18 cellular contexts compared by ENCODE assay signal in genomic region chr9:134880484-134881312, GRCh38. TPM values are rescaled to one million over a fixed set of nuclear protein-coding genes. Genes with fewer than 3 reads are reported as not detected.
A peak's percentile ranks its signal among the peaks of the same experiment; 100 is the strongest.
DNase-seq lines count a peak whose midpoint lies in the region; ATAC-seq and TF ChIP-seq lines count a peak whose summit lies in the region.
"Had no signal": no experiment of that assay in that cellular context is flagged by ENCODE, and none has a peak within 500 bp of the region (broad histone marks: within the 10 kb centered on the region; RNA-seq: fewer than 3 reads in every experiment).

Gene FCN2 (plus strand): TSS chr9:134880810. CDS start chr9:134880822, 12 bp downstream.

- no peak within 1 kb of the TSS for H3K9ac ChIP-seq in neuronal stem cell (ENCODE audit: low read depth, low read length, poor library complexity)
- H3K9ac ChIP-seq: KMS-11 had no signal

- no peaks in the 10 kb centered on the region for H3K4me1 Mint-ChIP-seq in activated CD8-positive, alpha-beta T cell treated with anti-CD3 and anti-CD28 coated beads, Interleukin-2, amount 10 ng/mL, durations not matched to agents 7 days and 5 days (ENCODE audit: low read depth)
- H3K4me1 Mint-ChIP-seq in activated CD8-positive, alpha-beta T cell treated with anti-CD3 and anti-CD28 coated beads for 36 hours (ENCODE audit: low read depth): no peaks in the 10 kb centered on the region
- H3K4me1 Mint-ChIP-seq in T-helper 17 cell: no peaks in the 10 kb centered on the region

- H3K36me3 ChIP-seq in esophagus muscularis mucosa: no peaks in the 10 kb centered on the region
- H3K36me3 ChIP-seq in neuronal stem cell (replicated peaks in 1 of 2; ENCODE audit: control insufficient read depth in 2 of 2, insufficient read depth in 2 of 2, low read length in 2 of 2): no peaks in the 10 kb centered on the region

- no peak within 1 kb of the TSS for H2BK120ac ChIP-seq in neuronal stem cell (ENCODE audit: low read depth, low read length)

- H3K27me3 ChIP-seq in esophagus muscularis mucosa (peaks cover 0 to 19% (median 0%) of the 10 kb centered on the region in 4 donors), neuronal stem cell (ENCODE audit: control insufficient read depth in 3 of 3, insufficient read depth in 3 of 3, low read depth in 1 of 3, low read length in 3 of 3) (no peaks in the 10 kb centered on the region)

- H3K23ac ChIP-seq in neuronal stem cell (ENCODE audit: low read depth, low read length, poor library complexity): no peak within 1 kb of the TSS

- TF ChIP-seq EP300 in esophagus muscularis mucosa (IDR thresholded peaks at IDR 0.05): no peak

- ATAC-seq in activated CD8-positive, alpha-beta T cell treated with anti-CD3 and anti-CD28 coated beads, Interleukin-2, amount 10 ng/mL, durations not matched to agents 7 days and 5 days: no peak
- ATAC-seq in activated CD8-positive, alpha-beta T cell treated with anti-CD3 and anti-CD28 coated beads for 36 hours: no peak
- no peak for ATAC-seq in T-helper 17 cell
- ATAC-seq: A549 had no signal

- H3K79me1 ChIP-seq in neuronal stem cell (ENCODE audit: low read depth, low read length): no peaks in the 10 kb centered on the region

- H3K27me3 Mint-ChIP-seq in activated CD8-positive, alpha-beta T cell treated with anti-CD3 and anti-CD28 coated beads, Interleukin-2, amount 10 ng/mL, durations not matched to agents 7 days and 5 days (ENCODE audit: low read depth): peaks cover 2% of the 10 kb centered on the region
- peaks cover 2% of the 10 kb centered on the region for H3K27me3 Mint-ChIP-seq in activated CD8-positive, alpha-beta T cell treated with anti-CD3 and anti-CD28 coated beads for 36 hours
- H3K27me3 Mint-ChIP-seq in T-helper 17 cell: peaks cover 33% of the 10 kb centered on the region

- no peaks in the 10 kb centered on the region for H3K4me1 ChIP-seq in esophagus muscularis mucosa
- no peaks in the 10 kb centered on the region for H3K4me1 ChIP-seq in neuronal stem cell (ENCODE audit: control insufficient read depth in 2 of 2, insufficient read depth in 1 of 2, low read depth in 1 of 2, low read length in 2 of 2)
- H3K4me1 ChIP-seq: A549 had no signal

- no peak for TF ChIP-seq POLR2A in esophagus muscularis mucosa (IDR thresholded peaks at IDR 0.05; ENCODE audit: low read depth)

- H2AK5ac ChIP-seq in neuronal stem cell (ENCODE audit: low read depth, low read length): no peak within 1 kb of the TSS

- peak within 1 kb of the TSS; percentile 2 for H3K18ac ChIP-seq in neuronal stem cell (ENCODE audit: low read length)

- H3K27ac ChIP-seq in esophagus muscularis mucosa (replicated peaks in 1 of 4) (no peak within 1 kb of the TSS), neuronal stem cell (replicated peaks; ENCODE audit: low read length) (no peak within 1 kb of the TSS)
- H3K27ac ChIP-seq: A549, KMS-11 had no signal

- H3K27ac Mint-ChIP-seq in activated CD8-positive, alpha-beta T cell treated with anti-CD3 and anti-CD28 coated beads, Interleukin-2, amount 10 ng/mL, durations not matched to agents 7 days and 5 days: no peak within 1 kb of the TSS
- H3K27ac Mint-ChIP-seq in activated CD8-positive, alpha-beta T cell treated with anti-CD3 and anti-CD28 coated beads for 36 hours: no peak within 1 kb of the TSS
- H3K27ac Mint-ChIP-seq in T-helper 17 cell: no peak within 1 kb of the TSS

- H2BK15ac ChIP-seq in neuronal stem cell (ENCODE audit: low read length): no peak within 1 kb of the TSS

- no peak within 1 kb of the TSS for H3K4me3 Mint-ChIP-seq in activated CD8-positive, alpha-beta T cell treated with anti-CD3 and anti-CD28 coated beads, Interleukin-2, amount 10 ng/mL, durations not matched to agents 7 days and 5 days
- H3K4me3 Mint-ChIP-seq in activated CD8-positive, alpha-beta T cell treated with anti-CD3 and anti-CD28 coated beads for 36 hours: no peak within 1 kb of the TSS
- no peak within 1 kb of the TSS for H3K4me3 Mint-ChIP-seq in T-helper 17 cell

- no peak within 1 kb of the TSS for H2AFZ ChIP-seq in neuronal stem cell (ENCODE audit: low read length)

- no peak within 1 kb of the TSS for H3K14ac ChIP-seq in neuronal stem cell (ENCODE audit: low read length)

- no peak within 1 kb of the TSS for H4K91ac ChIP-seq in neuronal stem cell (ENCODE audit: low read depth, low read length, poor library complexity)

- no peak within 1 kb of the TSS for H2BK5ac ChIP-seq in neuronal stem cell (ENCODE audit: low read length)

- no peak for TF ChIP-seq CTCF in activated CD8-positive, alpha-beta T cell treated with anti-CD3 and anti-CD28 coated beads for 36 hours (IDR thresholded peaks at IDR 0.05)
- no peak for TF ChIP-seq CTCF in esophagus muscularis mucosa (IDR thresholded peaks at IDR 0.05)

- intact Hi-C loops in activated CD8-positive, alpha-beta T cell treated with anti-CD3 and anti-CD28 coated beads for 36 hours (cut with micrococcal nuclease): no loop called here
- intact Hi-C loops in esophagus muscularis mucosa (cut with DNase I): no loop called here

- POLR2A ChIA-PET in activated CD8-positive, alpha-beta T cell treated with anti-CD3 and anti-CD28 coated beads, Interleukin-2, amount 10 ng/mL, durations not matched to agents 7 days and 5 days (lab: Charles Lee): no interaction called here
- POLR2A ChIA-PET in activated CD8-positive, alpha-beta T cell treated with anti-CD3 and anti-CD28 coated beads for 36 hours (lab: Charles Lee): no interaction called here

- H3K9me3 ChIP-seq in esophagus muscularis mucosa (no peaks in the 10 kb centered on the region), neuronal stem cell (replicated peaks in 1 of 2; ENCODE audit: control insufficient read depth in 2 of 2, insufficient read depth in 1 of 2, low read depth in 1 of 2, low read length in 2 of 2) (no peaks in the 10 kb centered on the region), T-helper 17 cell (ENCODE audit: control insufficient read depth, low read length, poor library complexity, severe bottlenecking) (no peaks in the 10 kb centered on the region)
- H3K9me3 ChIP-seq: A549 had no signal

- no peaks in the 10 kb centered on the region for H3K36me3 Mint-ChIP-seq in activated CD8-positive, alpha-beta T cell treated with anti-CD3 and anti-CD28 coated beads, Interleukin-2, amount 10 ng/mL, durations not matched to agents 7 days and 5 days (ENCODE audit: low read depth)
- no peaks in the 10 kb centered on the region for H3K36me3 Mint-ChIP-seq in activated CD8-positive, alpha-beta T cell treated with anti-CD3 and anti-CD28 coated beads for 36 hours (ENCODE audit: low read depth)
- peaks cover 2% of the 10 kb centered on the region for H3K36me3 Mint-ChIP-seq in T-helper 17 cell (ENCODE audit: low read depth)

- no peak within 1 kb of the TSS for H3K4me3 ChIP-seq in esophagus muscularis mucosa
- no peak within 1 kb of the TSS for H3K4me3 ChIP-seq in neuronal stem cell (ENCODE audit: low read length in 2 of 2)
- H3K4me3 ChIP-seq: A549 had no signal

- no peak within 1 kb of the TSS for H3K4me2 ChIP-seq in neuronal stem cell (ENCODE audit: insufficient read depth, low read length, poor library complexity, severe bottlenecking)
- H3K4me2 ChIP-seq: A549, KMS-11 had no signal

- WGBS in esophagus muscularis mucosa: 73% methylated on average over 12 of the region's 25 CpGs
- no CpG with 5 or more reads among the region's 25 CpGs for WGBS in neuronal stem cell (ENCODE audit: extremely low coverage in 2 of 2, insufficient read length in 2 of 2, insufficient replicate concordance in 1 of 2), 2 donors

- CTCF ChIA-PET in activated CD8-positive, alpha-beta T cell treated with anti-CD3 and anti-CD28 coated beads, Interleukin-2, amount 10 ng/mL, durations not matched to agents 7 days and 5 days (lab: Charles Lee): no interaction called here
- CTCF ChIA-PET in activated CD8-positive, alpha-beta T cell treated with anti-CD3 and anti-CD28 coated beads for 36 hours (lab: Charles Lee): no interaction called here

- H3K4ac ChIP-seq in neuronal stem cell (ENCODE audit: low read length): no peak within 1 kb of the TSS

- no peak within 1 kb of the TSS for H2BK12ac ChIP-seq in neuronal stem cell (ENCODE audit: low read length)

- DNase-seq in activated CD8-positive, alpha-beta T cell treated with anti-CD3 and anti-CD28 coated beads, Interleukin-2, amount 10 ng/mL, durations not matched to agents 7 days and 5 days: peak; percentile 5
- DNase-seq in activated CD8-positive, alpha-beta T cell treated with anti-CD3 and anti-CD28 coated beads for 36 hours: no peak
- peak; percentile 64 for DNase-seq in NCI-H2171 (lab: John Stamatoyannopoulos, UW)
- peak; percentile 90 for DNase-seq in esophagus muscularis mucosa (ENCODE audit: extremely low spot score)
- DNase-seq in neuronal stem cell (ENCODE audit: low spot score): no peak
- no peak for DNase-seq in T-helper 17 cell
- no peak for DNase-seq in activated T-cell treated with anti-CD3 and anti-CD28 coated beads for 4 hours
- DNase-seq: C1 segment of cervical spinal cord; DND-41; NCI-H146; NCI-H226; NCI-H526 treated with DMSO at 0.1 percent for 48 hours; NK-92 treated with Interleukin-12 subunit alpha and Interleukin-12 subunit beta, amount 100 ng/mL, for 24 hours; OCI-M1; RPMI8226 had no signal

- H3K9me3 Mint-ChIP-seq in activated CD8-positive, alpha-beta T cell treated with anti-CD3 and anti-CD28 coated beads, Interleukin-2, amount 10 ng/mL, durations not matched to agents 7 days and 5 days (ENCODE audit: insufficient read depth): no peaks in the 10 kb centered on the region
- no peaks in the 10 kb centered on the region for H3K9me3 Mint-ChIP-seq in activated CD8-positive, alpha-beta T cell treated with anti-CD3 and anti-CD28 coated beads for 36 hours

- H4K8ac ChIP-seq in neuronal stem cell (ENCODE audit: low read depth, low read length): no peak within 1 kb of the TSS

RNA-seq across cellular contexts. Expression of gene FCN2, which starts in this region (rescaled TPM):
- not detected for total RNA-seq in activated CD8-positive, alpha-beta T cell treated with anti-CD3 and anti-CD28 coated beads, Interleukin-2, amount 10 ng/mL, durations not matched to agents 7 days and 5 days
- not detected for total RNA-seq in activated CD8-positive, alpha-beta T cell treated with anti-CD3 and anti-CD28 coated beads for 36 hours
- total RNA-seq in esophagus muscularis mucosa (not detected), T-helper 17 cell (not detected)
- polyA plus RNA-seq in neuronal stem cell (2013, experiment 1 of 2): not detected
- polyA plus RNA-seq in neuronal stem cell (2013, experiment 2 of 2): not detected
- total RNA-seq: M059J had no signal
- polyA plus RNA-seq: A549 had no signal

Comparison
In these comparisons a context has a peak if more than half of its experiments do, and no peak if none do; other contexts are left out.
1. Peak in DNase-seq in activated CD8-positive, alpha-beta T cell treated with anti-CD3 and anti-CD28 coated beads, Interleukin-2, amount 10 ng/mL, durations not matched to agents 7 days and 5 days; RNA of the gene not detected or under 1 TPM.
2. Peak in DNase-seq in esophagus muscularis mucosa; RNA of the gene not detected or under 1 TPM.